12 cellular contexts compared by ENCODE assay signal in genomic region chr6:153150767-153151440, GRCh38. TPM values are rescaled to one million over a fixed set of nuclear protein-coding genes. Genes with fewer than 3 reads are reported as not detected.
DNase-seq lines count a peak whose midpoint lies in the region; ATAC-seq and TF ChIP-seq lines count a peak whose summit lies in the region.
"Had no signal": no experiment of that assay in that cellular context is flagged by ENCODE, and none has a peak within 500 bp of the region (broad histone marks: within the 10 kb centered on the region; RNA-seq: fewer than 3 reads in every experiment).

No MANE protein-coding gene starts in this region.

- CTCF ChIA-PET in CD8-positive, alpha-beta memory T cell (lab: Charles Lee), result no interaction called here

- no peaks in the 10 kb centered on the region for H3K9me3 Mint-ChIP-seq in CD8-positive, alpha-beta memory T cell

- H3K9me3 ChIP-seq in BE2C, result no peaks in the 10 kb centered on the region
- no peaks in the 10 kb centered on the region for H3K9me3 ChIP-seq in CD8-positive, alpha-beta memory T cell (ENCODE audit: low read length)

- H3K27me3 Mint-ChIP-seq in CD8-positive, alpha-beta memory T cell, result peaks cover 1 to 4% of the 10 kb centered on the region in 2 donors

- peak overlapping the region; percentile 77 for H3K4me3 ChIP-seq in BE2C (ENCODE audit: low read depth, low read length)
- H3K4me3 ChIP-seq in CD8-positive, alpha-beta memory T cell (ENCODE audit: low read length), result no peak overlapping the region
- H3K4me3 ChIP-seq: PC-9 had no signal

- no peak overlapping the region for H3K4me3 Mint-ChIP-seq in CD8-positive, alpha-beta memory T cell

- no peak overlapping the region for H3K27ac Mint-ChIP-seq in CD8-positive, alpha-beta memory T cell

- H3K27ac ChIP-seq in CD8-positive, alpha-beta memory T cell (ENCODE audit: low read depth, low read length), result no peak overlapping the region
- H3K27ac ChIP-seq: PC-9 had no signal

- POLR2A ChIA-PET in CD8-positive, alpha-beta memory T cell (lab: Charles Lee), result no interaction called here

- peaks cover 8% of the 10 kb centered on the region for H3K4me1 ChIP-seq in BE2C
- H3K4me1 ChIP-seq in CD8-positive, alpha-beta memory T cell (ENCODE audit: insufficient read depth, low read length), result no peaks in the 10 kb centered on the region

- no peak for ATAC-seq in GM21737 (IDR thresholded peaks at IDR 0.05; ENCODE audit: unreplicated experiment)
- ATAC-seq in HG03097 (IDR thresholded peaks at IDR 0.05; ENCODE audit: low FRiP score, unreplicated experiment), result no peak

- no peaks in the 10 kb centered on the region for H3K4me1 Mint-ChIP-seq in CD8-positive, alpha-beta memory T cell

- H3K27me3 ChIP-seq in BE2C, result no peaks in the 10 kb centered on the region
- no peaks in the 10 kb centered on the region for H3K27me3 ChIP-seq in CD8-positive, alpha-beta memory T cell (ENCODE audit: insufficient read depth, low read length, poor library complexity, severe bottlenecking)

- TF ChIP-seq CTCF in BE2C (IDR thresholded peaks at IDR 0.05; ENCODE audit: low read depth, low read length), result no peak

- H3K36me3 ChIP-seq in BE2C, result no peaks in the 10 kb centered on the region
- no peaks in the 10 kb centered on the region for H3K36me3 ChIP-seq in CD8-positive, alpha-beta memory T cell (ENCODE audit: insufficient read depth, low read length)

- peak; percentile 78 for DNase-seq in BE2C
- DNase-seq in NCI-H146 (lab: John Stamatoyannopoulos, UW), result peak; percentile 94
- DNase-seq in RPMI8226, result peak; percentile 65
- DNase-seq in kidney glomerular epithelial cell (lab: John Stamatoyannopoulos, UW), result peak; percentile 77
- DNase-seq in CD8-positive, alpha-beta memory T cell, result no peak
- DNase-seq in SW 1271 (lab: John Stamatoyannopoulos, UW), result no peak
- DNase-seq: HCEC 1CT; NCI-H1105; PC-9; stimulated activated naive CD8-positive, alpha-beta T cell treated with anti-CD3 and anti-CD28 coated beads, Interleukin-15, Interleukin-2, amounts not matched to agents 100 U/mL and 50 U/mL, for 24 hours had no signal

- H3K36me3 Mint-ChIP-seq in CD8-positive, alpha-beta memory T cell, result no peaks in the 10 kb centered on the region

RNA-seq across cellular contexts. Expression of gene RGS17, which starts 19.8 kb away (rescaled TPM):
- polyA plus RNA-seq in BE2C (2012; ENCODE audit: insufficient read depth, insufficient read length, low read depth), result 3.1 TPM
- total RNA-seq in CD8-positive, alpha-beta memory T cell, result under 1 TPM in 1 of 2 experiments, not detected in 1; 0.02 TPM
- 0.49 TPM for polyA plus RNA-seq in CD8-positive, alpha-beta memory T cell

Comparison
In these comparisons a context has a peak if more than half of its experiments do, and no peak if none do; other contexts are left out.
1. DNase-seq: peak in BE2C (single experiment), NCI-H146 (single experiment), RPMI8226 (single experiment) and kidney glomerular epithelial cell (single experiment); none in CD8-positive, alpha-beta memory T cell (0 of 5) and SW 1271 (0 of 2).